In the genomic region with DNA sequence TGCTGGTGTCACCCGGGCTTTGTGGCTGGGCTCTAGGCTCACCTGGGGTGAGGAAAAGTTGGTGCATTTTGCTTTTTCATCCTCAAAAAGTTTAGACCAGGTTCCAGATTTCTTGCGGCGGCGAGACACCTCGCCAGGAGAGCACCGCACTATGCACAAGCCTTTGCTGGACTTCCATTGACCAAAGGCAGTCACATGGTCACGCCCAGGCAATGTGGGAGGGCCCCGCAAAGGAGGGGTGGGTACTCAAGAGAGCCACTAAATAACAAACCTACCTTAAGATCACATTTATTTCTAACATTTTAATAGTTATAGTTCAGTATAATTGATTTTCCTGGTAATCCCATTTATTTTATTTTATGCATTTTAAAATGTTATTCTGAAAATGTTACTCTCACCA, we compare ENCODE assay signal across 22 cellular contexts. TPM values are rescaled to one million over a fixed set of nuclear protein-coding genes. Genes with fewer than 3 reads are reported as not detected.
DNase-seq lines count a peak whose midpoint lies in the region; ATAC-seq and TF ChIP-seq lines count a peak whose summit lies in the region.
"Had no signal": no experiment of that assay in that cellular context is flagged by ENCODE, and none has a peak within 500 bp of the region (broad histone marks: within the 10 kb centered on the region; RNA-seq: fewer than 3 reads in every experiment).

No MANE protein-coding gene starts in this region.

- H3K36me3 Mint-ChIP-seq in activated naive CD4-positive, alpha-beta T cell treated with anti-CD3 and anti-CD28 coated beads for 36 hours (ENCODE audit: low read depth), result peaks cover 1% of the 10 kb centered on the region
- H3K36me3 Mint-ChIP-seq in activated naive CD8-positive, alpha-beta T cell treated with anti-CD3 and anti-CD28 coated beads, Interleukin-2, amount 50 U/mL, for 24 hours (ENCODE audit: low read depth), result no peaks in the 10 kb centered on the region
- H3K36me3 Mint-ChIP-seq: CD14-positive monocyte had no signal

- intact Hi-C loops in activated naive CD4-positive, alpha-beta T cell treated with anti-CD3 and anti-CD28 coated beads for 36 hours (cut with micrococcal nuclease), result loop anchor here (10.0 kb wide), 2 partner anchors 1109 to 1709 kb away; a partner anchor contains a TSS
- intact Hi-C loops in psoas muscle (cut with DNase I), result no loop called here

- no peaks in the 10 kb centered on the region for H3K9me3 ChIP-seq in psoas muscle
- H3K9me3 ChIP-seq: vagina had no signal

- TF ChIP-seq CTCF in psoas muscle (IDR thresholded peaks at IDR 0.05), result no peak

- H3K27me3 Mint-ChIP-seq in activated naive CD4-positive, alpha-beta T cell treated with anti-CD3 and anti-CD28 coated beads for 36 hours (ENCODE audit: low read depth), result no peaks in the 10 kb centered on the region
- H3K27me3 Mint-ChIP-seq in activated naive CD8-positive, alpha-beta T cell treated with anti-CD3 and anti-CD28 coated beads, Interleukin-2, amount 50 U/mL, for 24 hours, result peaks cover 6% of the 10 kb centered on the region

- no peak for ATAC-seq in activated naive CD8-positive, alpha-beta T cell treated with anti-CD3 and anti-CD28 coated beads, Interleukin-2, amount 50 U/mL, for 24 hours
- ATAC-seq in psoas muscle (no peak), HG03469 (IDR thresholded peaks at IDR 0.05; ENCODE audit: unreplicated experiment) (no peak)

- no peak for DNase-seq in activated naive CD4-positive, alpha-beta T cell treated with anti-CD3 and anti-CD28 coated beads for 36 hours
- DNase-seq in activated naive CD4-positive, alpha-beta T cell treated with anti-CD3 and anti-CD28 coated beads, Interleukin-2, amount 50 U/mL, for 16 hours, result no peak
- DNase-seq in HuH-7 (ENCODE audit: low spot score) (peak; percentile 85), psoas muscle (no peak), ecto neural progenitor cell (ENCODE audit: low spot score) (no peak), hippocampal formation (lab: John Stamatoyannopoulos, UW) (no peak)
- no peak for DNase-seq in activated naive CD8-positive, alpha-beta T cell treated with anti-CD3 and anti-CD28 coated beads, Interleukin-2, amount 50 U/mL, for 24 hours
- DNase-seq: ACHN; amniotic stem cell; DMS153; islet precursor cell; mammary epithelial cell; MV-4-11; NCI-H187; NCI-H446 treated with DMSO at 0.1 percent for 48 hours; occipital lobe; stimulated activated CD4-positive, alpha-beta T cell treated with anti-CD3 and anti-CD28 coated beads, Interleukin-12 subunit alpha, Interleukin-12 subunit beta, amount 100 ng/mL, for 4 hours had no signal

- no peaks in the 10 kb centered on the region for H3K27me3 ChIP-seq in psoas muscle (ENCODE audit: insufficient read depth in 3 of 3, low read length in 2 of 3)
- H3K27me3 ChIP-seq: hepatocyte, vagina had no signal

- peak overlapping the region; percentile 85 for H3K27ac ChIP-seq in psoas muscle

- H3K4me1 ChIP-seq in psoas muscle, result peaks cover 29% of the 10 kb centered on the region

- peaks cover 27% of the 10 kb centered on the region for H3K4me1 Mint-ChIP-seq in activated naive CD4-positive, alpha-beta T cell treated with anti-CD3 and anti-CD28 coated beads for 36 hours (ENCODE audit: low read depth)
- peaks cover 29% of the 10 kb centered on the region for H3K4me1 Mint-ChIP-seq in activated naive CD8-positive, alpha-beta T cell treated with anti-CD3 and anti-CD28 coated beads, Interleukin-2, amount 50 U/mL, for 24 hours

- no peaks in the 10 kb centered on the region for H3K9me3 Mint-ChIP-seq in activated naive CD4-positive, alpha-beta T cell treated with anti-CD3 and anti-CD28 coated beads for 36 hours
- H3K9me3 Mint-ChIP-seq in activated naive CD8-positive, alpha-beta T cell treated with anti-CD3 and anti-CD28 coated beads, Interleukin-2, amount 50 U/mL, for 24 hours, result no peaks in the 10 kb centered on the region
- H3K9me3 Mint-ChIP-seq: dendritic cell treated with granulocyte-macrophage colony-stimulating factor and Interleukin-4, amounts not matched to agents 40 ng/mL and 50 ng/mL, for 4 days had no signal

- no peak overlapping the region for H3K27ac Mint-ChIP-seq in activated naive CD4-positive, alpha-beta T cell treated with anti-CD3 and anti-CD28 coated beads for 36 hours
- no peak overlapping the region for H3K27ac Mint-ChIP-seq in activated naive CD8-positive, alpha-beta T cell treated with anti-CD3 and anti-CD28 coated beads, Interleukin-2, amount 50 U/mL, for 24 hours

- CTCF ChIA-PET in activated naive CD4-positive, alpha-beta T cell treated with anti-CD3 and anti-CD28 coated beads for 36 hours (lab: Charles Lee), result no interaction called here

- 92 to 95% (median 94%) methylated on average over 8 of the region's 8 CpGs for WGBS in psoas muscle, 3 donors

- H3K4me3 Mint-ChIP-seq in activated naive CD4-positive, alpha-beta T cell treated with anti-CD3 and anti-CD28 coated beads for 36 hours, result peak overlapping the region; percentile 88
- peak overlapping the region; percentile 86 for H3K4me3 Mint-ChIP-seq in activated naive CD8-positive, alpha-beta T cell treated with anti-CD3 and anti-CD28 coated beads, Interleukin-2, amount 50 U/mL, for 24 hours

- no peaks in the 10 kb centered on the region for H3K36me3 ChIP-seq in psoas muscle (ENCODE audit: insufficient read depth in 1 of 2, low read depth in 1 of 2)
- H3K36me3 ChIP-seq: vagina had no signal

- H3K4me3 ChIP-seq in psoas muscle, result no peak overlapping the region
- H3K4me3 ChIP-seq: hepatocyte had no signal

RNA-seq across cellular contexts. Expression of a gene that starts 3.0 kb away (rescaled TPM):
- total RNA-seq in activated naive CD4-positive, alpha-beta T cell treated with anti-CD3 and anti-CD28 coated beads for 36 hours, result 1 to 10 TPM; 5.1 to 5.6 TPM
- 10 to 100 TPM; 18.9 to 27.7 (median 23.9) TPM for total RNA-seq in psoas muscle
- polyA plus RNA-seq in psoas muscle, result 10 to 100 TPM; 18.1 to 30.6 (median 24.1) TPM
